Comparison of ENCODE assay signal across 9 cellular contexts in genomic region chr16:1723450-1724147, GRCh38. TPM values are rescaled to one million over a fixed set of nuclear protein-coding genes. Genes with fewer than 3 reads are reported as not detected.
DNase-seq lines count a peak whose midpoint lies in the region; ATAC-seq and TF ChIP-seq lines count a peak whose summit lies in the region.
"Had no signal": no experiment of that assay in that cellular context is flagged by ENCODE, and none has a peak within 500 bp of the region (broad histone marks: within the 10 kb centered on the region; RNA-seq: fewer than 3 reads in every experiment).

No MANE protein-coding gene starts in this region.

- peak; percentile 80 for ATAC-seq in left lobe of liver
- no peak for ATAC-seq in GM21360 (IDR thresholded peaks at IDR 0.05; ENCODE audit: unreplicated experiment)
- ATAC-seq: right cardiac atrium had no signal

- H3K4me1 ChIP-seq in breast epithelium (peaks cover 3 to 15% of the 10 kb centered on the region in 2 donors), stomach (peaks cover 27 to 54% (median 37%) of the 10 kb centered on the region in 4 donors)

- no peaks in the 10 kb centered on the region for H3K27me3 ChIP-seq in BJ (ENCODE audit: control insufficient read depth, insufficient read depth, low read length)
- H3K27me3 ChIP-seq in H7 (ENCODE audit: control insufficient read depth, insufficient read depth, low read length), result no peaks in the 10 kb centered on the region
- no peaks in the 10 kb centered on the region for H3K27me3 ChIP-seq in SU-DHL-6 (ENCODE audit: low read length)
- no peaks in the 10 kb centered on the region for H3K27me3 ChIP-seq in breast epithelium
- no peaks in the 10 kb centered on the region for H3K27me3 ChIP-seq in stomach

- H4K20me1 ChIP-seq in SU-DHL-6 (ENCODE audit: low read depth, low read length), result no peaks in the 10 kb centered on the region; the same call in 1 of the 2 replicates

- TF ChIP-seq EP300 in stomach (IDR thresholded peaks at IDR 0.05), result no peak

- DNase-seq in BJ (ENCODE audit: low read depth) (no peak), H7 (peak; percentile 86), breast epithelium (ENCODE audit: low spot score in 2 of 2) (peak in 1 of 2 donors; percentile 33), left lobe of liver (ENCODE audit: low spot score) (no peak), stomach (peak; percentile 47), amniotic stem cell (lab: John Stamatoyannopoulos, UW) (no peak)

- H3K4me3 ChIP-seq in BJ (ENCODE audit: low read depth, low read length), result no peak overlapping the region
- H3K4me3 ChIP-seq in H7 (ENCODE audit: insufficient read depth, low read depth, low read length), result no peak overlapping the region
- H3K4me3 ChIP-seq in SU-DHL-6 (ENCODE audit: insufficient read depth, low read length, poor library complexity, severe bottlenecking), result no peak overlapping the region
- no peak overlapping the region for H3K4me3 ChIP-seq in breast epithelium
- H3K4me3 ChIP-seq in stomach, result no peak overlapping the region

- TF ChIP-seq CTCF in BJ (IDR thresholded peaks at IDR 0.05; ENCODE audit: insufficient read depth, low read depth, low read length) (peak; percentile 76), SU-DHL-6 (IDR thresholded peaks at IDR 0.05; ENCODE audit: insufficient read depth, low read length, poor library complexity, severe bottlenecking) (peak; percentile 60), breast epithelium (IDR thresholded peaks at IDR 0.05) (peak in 2 of 3 donors; percentile 63 to 73), stomach (IDR thresholded peaks at IDR 0.05) (peak in 5 of 7 experiments; percentile 56 to 86 (median 80))

- H3K79me2 ChIP-seq in SU-DHL-6 (ENCODE audit: insufficient read depth, low read length), result peaks cover 19% of the 10 kb centered on the region

- POLR2A ChIA-PET in BJ (lab: Charles Lee), result no interaction called here

- H3K27ac ChIP-seq in SU-DHL-6 (ENCODE audit: low read depth, low read length) (no peak overlapping the region), breast epithelium (peak overlapping the region; percentile 83), stomach (peak overlapping the region in 4 of 5 donors; percentile 67 to 86 (median 77))

- 43 to 50% (median 44%) methylated on average over 6 of the region's 6 CpGs for WGBS in stomach, 5 donors

- TF ChIP-seq POLR2A in breast epithelium (IDR thresholded peaks at IDR 0.05) (no peak), stomach (IDR thresholded peaks at IDR 0.05) (no peak)

- H3K9me2 ChIP-seq in SU-DHL-6 (replicated peaks; ENCODE audit: insufficient read depth, low read length), result no peaks in the 10 kb centered on the region

- CTCF ChIA-PET in BJ (lab: Yijun Ruan, JAX), result interaction anchor here (0.6 to 1.2 kb wide), 8 partner anchors 18 to 538 kb away, joined by 3 to 4 read pairs (median 3); partner anchors contain the start of genes JPT2, NUBP2 and SPSB3

- no peaks in the 10 kb centered on the region for H3K9me3 ChIP-seq in SU-DHL-6 (ENCODE audit: insufficient read depth, low read length)
- no peaks in the 10 kb centered on the region for H3K9me3 ChIP-seq in breast epithelium
- no peaks in the 10 kb centered on the region for H3K9me3 ChIP-seq in stomach

- intact Hi-C loops in breast epithelium (cut with DNase I; ENCODE audit: low total_unique reads), result no loop called here
- intact Hi-C loops in stomach (cut with DNase I; ENCODE audit: low total_unique reads), result no loop called here

- H3F3A ChIP-seq in SU-DHL-6 (ENCODE audit: insufficient read depth), result no peaks in the 10 kb centered on the region

- H3K4me2 ChIP-seq in SU-DHL-6 (ENCODE audit: low read depth, low read length, poor library complexity, severe bottlenecking), result no peak overlapping the region

- no peak overlapping the region for H3K9ac ChIP-seq in SU-DHL-6 (ENCODE audit: low read length)

- H3K36me3 ChIP-seq in BJ (ENCODE audit: control insufficient read depth, insufficient read depth, low read length), result peaks cover 15% of the 10 kb centered on the region
- H3K36me3 ChIP-seq in H7 (replicated peaks; ENCODE audit: control insufficient read depth, insufficient read depth, low read length), result no peaks in the 10 kb centered on the region; the same call in none of the 2 replicates
- no peaks in the 10 kb centered on the region for H3K36me3 ChIP-seq in SU-DHL-6 (ENCODE audit: low read length)
- no peaks in the 10 kb centered on the region for H3K36me3 ChIP-seq in breast epithelium
- H3K36me3 ChIP-seq in stomach, result peaks cover 23 to 46% (median 45%) of the 10 kb centered on the region in 4 donors

- H2AFZ ChIP-seq in SU-DHL-6 (ENCODE audit: low read depth, low read length, severe bottlenecking), result no peak overlapping the region

RNA-seq across cellular contexts. Expression of gene MAPK8IP3, which starts 17.6 kb away (rescaled TPM):
- 12.3 and 22.5 TPM in 2 replicates for polyA plus RNA-seq in BJ (2011; rRNA removed)
- polyA minus RNA-seq in BJ (2011; rRNA and poly(A)+ RNA removed), result 8.6 and 18.4 TPM in 2 replicates
- 35.2 and 44.9 TPM in 2 replicates for total RNA-seq in H7 (2014; rRNA removed; shearing (Covaris generic))
- 10 to 100 TPM; 41.1 to 82.6 (median 71.6) TPM for total RNA-seq in breast epithelium
- 30.6 TPM for total RNA-seq in left lobe of liver
- 100 to 1,000 TPM in 3 of 5 donors, 10 to 100 TPM in 2; 42.6 to 320 (median 133) TPM for total RNA-seq in stomach
- polyA plus RNA-seq in stomach, result 10 to 100 TPM; 10.1 to 38.9 (median 29.9) TPM

RNA-seq across cellular contexts. Expression of gene JPT2, which starts 45.5 kb away (rescaled TPM):
- polyA plus RNA-seq in BJ (2011; rRNA removed) (46.2 and 47.6 TPM in 2 replicates), stomach (10 to 100 TPM; 24.3 to 34.4 (median 24.4) TPM)
- 19.7 and 20.9 TPM in 2 replicates for polyA minus RNA-seq in BJ (2011; rRNA and poly(A)+ RNA removed)
- total RNA-seq in H7 (2014; rRNA removed; shearing (Covaris generic)), result 97.4 and 126 TPM in 2 replicates
- total RNA-seq in breast epithelium (10 to 100 TPM; 19.2 to 44.2 (median 36.0) TPM), left lobe of liver (33.1 TPM), stomach (100 to 1,000 TPM in 1 of 5 donors, 10 to 100 TPM in 4; 13.4 to 118 (median 49.3) TPM)

RNA-seq across cellular contexts. Expression of gene NME3, which starts 47.7 kb away (rescaled TPM):
- polyA plus RNA-seq in BJ (2011; rRNA removed), result 20.3 and 34.3 TPM in 2 replicates
- 1.6 and 2.8 TPM in 2 replicates for polyA minus RNA-seq in BJ (2011; rRNA and poly(A)+ RNA removed)
- 147 and 179 TPM in 2 replicates for total RNA-seq in H7 (2014; rRNA removed; shearing (Covaris generic))
- 100 to 1,000 TPM in 2 of 3 donors, 10 to 100 TPM in 1; 86.6 to 119 (median 115) TPM for total RNA-seq in breast epithelium
- total RNA-seq in left lobe of liver, result 30.9 TPM
- total RNA-seq in stomach, result 100 to 1,000 TPM in 2 of 5 donors, 10 to 100 TPM in 3; 18.7 to 420 (median 52.1) TPM
- 100 to 1,000 TPM; 116 to 194 (median 135) TPM for polyA plus RNA-seq in stomach

RNA-seq across cellular contexts. Expression of gene EME2, which starts 49.0 kb away (rescaled TPM):
- polyA plus RNA-seq in BJ (2011; rRNA removed), result 2.9 and 4.0 TPM in 2 replicates
- 2.1 and 2.8 TPM in 2 replicates for polyA minus RNA-seq in BJ (2011; rRNA and poly(A)+ RNA removed)
- total RNA-seq in H7 (2014; rRNA removed; shearing (Covaris generic)), result 12.7 and 15.3 TPM in 2 replicates
- total RNA-seq in breast epithelium, result 10 to 100 TPM in 2 of 3 donors, 1 to 10 TPM in 1; 4.6 to 17.4 (median 14.0) TPM
- total RNA-seq in left lobe of liver, result 6.8 TPM
- 10 to 100 TPM in 4 of 5 donors, 1 to 10 TPM in 1; 8.8 to 94.1 (median 34.4) TPM for total RNA-seq in stomach
- polyA plus RNA-seq in stomach, result 1 to 10 TPM; 2.6 to 7.9 (median 6.9) TPM

RNA-seq across cellular contexts. Expression of gene MRPS34, which starts 49.3 kb away (rescaled TPM):
- 64.2 and 69.6 TPM in 2 replicates for polyA plus RNA-seq in BJ (2011; rRNA removed)
- polyA minus RNA-seq in BJ (2011; rRNA and poly(A)+ RNA removed), result 9.1 and 20.5 TPM in 2 replicates
- total RNA-seq in H7 (2014; rRNA removed; shearing (Covaris generic)), result 304 and 324 TPM in 2 replicates
- total RNA-seq in breast epithelium, result 10 to 100 TPM; 85.9 to 95.4 (median 87.8) TPM
- total RNA-seq in left lobe of liver, result 61.4 TPM
- 100 to 1,000 TPM in 1 of 5 donors, 10 to 100 TPM in 4; 21.1 to 204 (median 64.7) TPM for total RNA-seq in stomach
- 100 to 1,000 TPM; 120 to 155 (median 126) TPM for polyA plus RNA-seq in stomach

Comparison
In these comparisons a context has a peak if more than half of its experiments do, and no peak if none do; other contexts are left out.
1. DNase-seq: peak in H7 (single experiment) and stomach (single experiment); none in BJ (single experiment), left lobe of liver (single experiment) and amniotic stem cell (single experiment).
2. Peak in every context shown above with its lines, with median percentiles within 50 percentile points of each other: CTCF ChIP-seq.